In genomic region chr18:55245200-55245599, GRCh38 we compare ENCODE assay signal across 18 cellular contexts.
DNase-seq lines count a peak whose midpoint lies in the region; ATAC-seq, FAIRE-seq and TF ChIP-seq lines count a peak whose summit lies in the region.
"Had no signal": no experiment of that assay in that cellular context is flagged by ENCODE, and none has a peak within 500 bp of the region (broad histone marks: within the 10 kb centered on the region; RNA-seq: fewer than 3 reads in every experiment).

No MANE protein-coding gene starts in this region.

- intact Hi-C loops in activated B cell treated with CpG ODN at 0.5 μM for 24 hours (cut with micrococcal nuclease): loop anchor here (10.0 kb wide), 1 partner anchor 1010 kb away; no protein-coding TSS in a partner anchor
- intact Hi-C loops in sigmoid colon (cut with DNase I): loop anchor here (5.0 kb wide), 1 partner anchor 77 kb away; no protein-coding TSS in a partner anchor
- intact Hi-C loops in aorta (cut with DNase I): loop anchor here in 1 of 2 donors (2.0 kb wide), 1 partner anchor 76 kb away; no protein-coding TSS in a partner anchor

- DNase-seq in activated B cell treated with CpG ODN at 0.5 μM for 24 hours: no peak
- DNase-seq in fibroblast of villous mesenchyme (ENCODE audit: low read depth): peak; percentile 79
- no peak for DNase-seq in sigmoid colon
- no peak for DNase-seq in aorta
- DNase-seq in RCC 7860 (ENCODE audit: low spot score): no peak
- DNase-seq in dedifferentiated amniotic fluid mesenchymal stem cell (ENCODE audit: extremely low spot score): no peak
- no peak for DNase-seq in stimulated activated CD4-positive, alpha-beta T cell treated with anti-CD3 and anti-CD28 coated beads, Interleukin-1b, Interleukin-23, amount 100 ng/mL, for 48 hours
- DNase-seq: activated CD4-positive, alpha-beta T cell treated with anti-CD3 and anti-CD28 coated beads for 48 hours; HCEC 1CT; left colon; naive B cell; NK-92 treated with Interleukin-12 subunit alpha and Interleukin-12 subunit beta, amount 100 ng/mL, for 24 hours; SHP77 treated with DMSO at 0.1 percent for 48 hours; stimulated activated CD4-positive, alpha-beta T cell treated with anti-CD3 and anti-CD28 coated beads, Interleukin-2, amount 100 ng/mL, for 24 hours had no signal

- 63 to 64% methylated on average over 4 of the region's 4 CpGs for WGBS in sigmoid colon, 2 donors
- 4% methylated on average over 4 of the region's 4 CpGs for WGBS in aorta, 2 donors

- no peak overlapping the region for H3K4me3 ChIP-seq in fibroblast of villous mesenchyme (ENCODE audit: low read depth, low read length)
- H3K4me3 ChIP-seq in sigmoid colon: no peak overlapping the region
- peak overlapping the region in 1 of 2 donors; percentile 41 for H3K4me3 ChIP-seq in aorta (ENCODE audit: low read length in 2 of 2)

- TF ChIP-seq EP300 in sigmoid colon (IDR thresholded peaks at IDR 0.05): no peak

- TF ChIP-seq POLR2A in sigmoid colon (IDR thresholded peaks at IDR 0.05): no peak

- H3K9me3 ChIP-seq in sigmoid colon (no peaks in the 10 kb centered on the region), aorta (ENCODE audit: control insufficient read depth, low read length) (no peaks in the 10 kb centered on the region)

- no peaks in the 10 kb centered on the region for H3K27me3 Mint-ChIP-seq in activated B cell treated with CpG ODN at 0.5 μM for 24 hours
- H3K27me3 Mint-ChIP-seq: activated naive CD8-positive, alpha-beta T cell; naive B cell had no signal

- CTCF ChIA-PET in activated B cell treated with CpG ODN at 0.5 μM for 24 hours (lab: Charles Lee): interaction anchor here (4.3 kb wide), 1 partner anchor 11 kb away, joined by 31 read pairs; no protein-coding TSS in a partner anchor

- peaks cover 91% of the 10 kb centered on the region for H3K4me1 Mint-ChIP-seq in activated B cell treated with CpG ODN at 0.5 μM for 24 hours

- no peaks in the 10 kb centered on the region for H3K9me3 Mint-ChIP-seq in activated B cell treated with CpG ODN at 0.5 μM for 24 hours
- H3K9me3 Mint-ChIP-seq: naive B cell had no signal

- H3K4me3 Mint-ChIP-seq in activated B cell treated with CpG ODN at 0.5 μM for 24 hours: no peak overlapping the region
- H3K4me3 Mint-ChIP-seq: activated naive CD8-positive, alpha-beta T cell; naive B cell had no signal

- H3K27ac ChIP-seq in sigmoid colon (peak overlapping the region; percentile 53 to 74 (median 60)), aorta (ENCODE audit: low read depth in 1 of 2, low read length in 2 of 2) (peak overlapping the region; percentile 95)
- H3K27ac ChIP-seq: C4-2B had no signal

- FAIRE-seq in RCC 7860 (lab: Jason Lieb, UNC): no peak
- FAIRE-seq: HepG2, urothelium cell line had no signal

- TF ChIP-seq CTCF in activated B cell treated with CpG ODN at 0.5 μM for 24 hours (IDR thresholded peaks at IDR 0.05) (no peak), fibroblast of villous mesenchyme (IDR thresholded peaks at IDR 0.05; ENCODE audit: insufficient read depth, low read depth, low read length) (no peak), sigmoid colon (IDR thresholded peaks at IDR 0.05) (no peak)

- H3K36me3 Mint-ChIP-seq in activated B cell treated with CpG ODN at 0.5 μM for 24 hours (ENCODE audit: low read depth): peaks cover 82% of the 10 kb centered on the region
- H3K36me3 Mint-ChIP-seq: activated naive CD8-positive, alpha-beta T cell had no signal

- POLR2A ChIA-PET in activated B cell treated with CpG ODN at 0.5 μM for 24 hours (lab: Charles Lee): interaction anchor here (0.9 to 1.7 kb wide), 3 partner anchors 9 to 74 kb away, joined by 3 to 4 read pairs (median 3); no protein-coding TSS in a partner anchor

- H3K4me1 ChIP-seq in sigmoid colon (peaks cover 0 to 39% (median 35%) of the 10 kb centered on the region in 4 donors), aorta (ENCODE audit: control insufficient read depth in 1 of 2, insufficient read depth in 2 of 2, low read length in 2 of 2) (peaks cover 3% of the 10 kb centered on the region in 2 donors)

- H3K27me3 ChIP-seq in sigmoid colon (no peaks in the 10 kb centered on the region), aorta (ENCODE audit: control insufficient read depth in 1 of 2, insufficient read depth in 2 of 2, low read length in 1 of 2) (no peaks in the 10 kb centered on the region)

- ATAC-seq in activated B cell treated with CpG ODN at 0.5 μM for 24 hours (ENCODE audit: low read depth): no peak
- no peak for ATAC-seq in aorta (ENCODE audit: low FRiP score)
- ATAC-seq: HepG2, left colon had no signal

- H3K27ac Mint-ChIP-seq in activated B cell treated with CpG ODN at 0.5 μM for 24 hours: peak overlapping the region; percentile 57
- H3K27ac Mint-ChIP-seq: activated naive CD8-positive, alpha-beta T cell had no signal

- H3K36me3 ChIP-seq in sigmoid colon (peaks cover 0 to 5% (median 0%) of the 10 kb centered on the region in 4 donors), aorta (ENCODE audit: control insufficient read depth in 1 of 2, insufficient read depth in 2 of 2, low read length in 1 of 2) (no peaks in the 10 kb centered on the region)
